Comparison of ENCODE assay signal across 12 cellular contexts in genomic region chr12:110248096-110248447, GRCh38. TPM values are rescaled to one million over a fixed set of nuclear protein-coding genes. Genes with fewer than 3 reads are reported as not detected.
DNase-seq lines count a peak whose midpoint lies in the region; ATAC-seq and TF ChIP-seq lines count a peak whose summit lies in the region.
"Had no signal": no experiment of that assay in that cellular context is flagged by ENCODE, and none has a peak within 500 bp of the region (broad histone marks: within the 10 kb centered on the region; RNA-seq: fewer than 3 reads in every experiment).

No MANE protein-coding gene starts in this region.

- ATAC-seq in heart right ventricle (no peak), left cardiac atrium (no peak)
- no peak for ATAC-seq in stimulated activated naive CD8-positive, alpha-beta T cell treated with anti-CD3 and anti-CD28 coated beads, Interleukin-15, Interleukin-2, amounts not matched to agents 100 U/mL and 50 U/mL, for 24 hours
- ATAC-seq: CD8-positive, alpha-beta T cell; stimulated activated naive B cell treated with anti-CD40 and anti-IgM and Interleukin-4, amounts not matched to agents 10 μg/mL and 1 μg/mL and 100 μg/mL, for 72 hours had no signal

- no peaks in the 10 kb centered on the region for H3K4me1 Mint-ChIP-seq in activated T-helper 2 cell treated with anti-CD3 and anti-CD28 coated beads, Interferon-gamma antibody, Interleukin-2, Interleukin-4, amounts not matched to agents 10 μg/mL and 5 μg/mL and 100 μg/mL, durations not matched to agents 14 hours and 24 hours and 36 hours (ENCODE audit: low read depth)
- H3K4me1 Mint-ChIP-seq: activated CD4-positive, alpha-beta memory T cell treated with anti-CD3 and anti-CD28 coated beads, Interleukin-2, amount 10 ng/mL, durations not matched to agents 7 days and 5 days had no signal

- H3K27ac Mint-ChIP-seq in activated T-helper 2 cell treated with anti-CD3 and anti-CD28 coated beads, Interferon-gamma antibody, Interleukin-2, Interleukin-4, amounts not matched to agents 10 μg/mL and 5 μg/mL and 100 μg/mL, durations not matched to agents 14 hours and 24 hours and 36 hours: no peak overlapping the region
- H3K27ac Mint-ChIP-seq: activated CD4-positive, alpha-beta memory T cell treated with anti-CD3 and anti-CD28 coated beads, Interleukin-2, amount 10 ng/mL, durations not matched to agents 7 days and 5 days; CD8-positive, alpha-beta T cell; stimulated activated naive B cell treated with anti-CD40 and anti-IgM and Interleukin-4, amounts not matched to agents 10 μg/mL and 1 μg/mL and 100 μg/mL, for 72 hours had no signal

- H3K9me2 ChIP-seq in hepatocyte (replicated peaks; ENCODE audit: insufficient read depth): no peaks in the 10 kb centered on the region

- no peaks in the 10 kb centered on the region for H3K27me3 Mint-ChIP-seq in activated T-helper 2 cell treated with anti-CD3 and anti-CD28 coated beads, Interferon-gamma antibody, Interleukin-2, Interleukin-4, amounts not matched to agents 10 μg/mL and 5 μg/mL and 100 μg/mL, durations not matched to agents 14 hours and 24 hours and 36 hours (ENCODE audit: low read depth)
- H3K27me3 Mint-ChIP-seq: stimulated activated naive B cell treated with anti-CD40 and anti-IgM and Interleukin-4, amounts not matched to agents 10 μg/mL and 1 μg/mL and 100 μg/mL, for 72 hours had no signal

- no peak overlapping the region for H2AFZ ChIP-seq in hepatocyte

- H3K4me3 ChIP-seq in heart right ventricle (no peak overlapping the region), hepatocyte (no peak overlapping the region), prostate gland (no peak overlapping the region)

- H3K36me3 ChIP-seq in heart right ventricle (no peaks in the 10 kb centered on the region), hepatocyte (replicated peaks; ENCODE audit: insufficient read depth, low read depth) (no peaks in the 10 kb centered on the region), prostate gland (no peaks in the 10 kb centered on the region)

- no peak overlapping the region for H3K4me3 Mint-ChIP-seq in activated T-helper 2 cell treated with anti-CD3 and anti-CD28 coated beads, Interferon-gamma antibody, Interleukin-2, Interleukin-4, amounts not matched to agents 10 μg/mL and 5 μg/mL and 100 μg/mL, durations not matched to agents 14 hours and 24 hours and 36 hours (ENCODE audit: low read depth)
- H3K4me3 Mint-ChIP-seq: activated CD4-positive, alpha-beta memory T cell treated with anti-CD3 and anti-CD28 coated beads, Interleukin-2, amount 10 ng/mL, durations not matched to agents 7 days and 5 days; CD8-positive, alpha-beta T cell; stimulated activated naive B cell treated with anti-CD40 and anti-IgM and Interleukin-4, amounts not matched to agents 10 μg/mL and 1 μg/mL and 100 μg/mL, for 72 hours had no signal

- DNase-seq in heart right ventricle (no peak), left cardiac atrium (no peak), hepatocyte (ENCODE audit: low spot score) (no peak), prostate gland (ENCODE audit: low spot score) (no peak), DMS153 treated with DMSO at 0.1 percent for 48 hours (lab: John Stamatoyannopoulos, UW; ENCODE audit: unreplicated experiment) (no peak), caudate nucleus (lab: John Stamatoyannopoulos, UW) (no peak)
- DNase-seq in activated T-helper 2 cell treated with anti-CD3 and anti-CD28 coated beads, Interferon-gamma antibody, Interleukin-2, Interleukin-4, amounts not matched to agents 10 μg/mL and 5 μg/mL and 100 μg/mL, durations not matched to agents 14 hours and 24 hours and 36 hours (ENCODE audit: low spot score): no peak
- no peak for DNase-seq in stimulated activated naive CD8-positive, alpha-beta T cell treated with anti-CD3 and anti-CD28 coated beads, Interleukin-15, Interleukin-2, amounts not matched to agents 100 U/mL and 50 U/mL, for 24 hours
- DNase-seq: activated CD4-positive, alpha-beta memory T cell treated with anti-CD3 and anti-CD28 coated beads, Interleukin-2, amount 10 ng/mL, durations not matched to agents 7 days and 5 days; CD8-positive, alpha-beta T cell; NCI-H1930; stimulated activated naive B cell treated with anti-CD40 and anti-IgM and Interleukin-4, amounts not matched to agents 10 μg/mL and 1 μg/mL and 100 μg/mL, for 72 hours had no signal

- H3K9me3 ChIP-seq in heart right ventricle (peaks cover 0 to 8% (median 0%) of the 10 kb centered on the region in 11 donors), hepatocyte (ENCODE audit: low read depth) (no peaks in the 10 kb centered on the region), prostate gland (no peaks in the 10 kb centered on the region)

- TF ChIP-seq CTCF in heart right ventricle (IDR thresholded peaks at IDR 0.05): no peak
- TF ChIP-seq CTCF in hepatocyte (IDR thresholded peaks at IDR 0.05; ENCODE audit: poor library complexity): no peak
- no peak for TF ChIP-seq CTCF in prostate gland (IDR thresholded peaks at IDR 0.05)

- H3K4me1 ChIP-seq in heart right ventricle: peaks cover 29 to 82% (median 46%) of the 10 kb centered on the region in 9 donors
- H3K4me1 ChIP-seq in hepatocyte (ENCODE audit: insufficient read depth): peaks cover 60% of the 10 kb centered on the region
- peaks cover 24% of the 10 kb centered on the region for H3K4me1 ChIP-seq in prostate gland (replicated peaks)

- no peaks in the 10 kb centered on the region for H3K27me3 ChIP-seq in heart right ventricle
- H3K27me3 ChIP-seq in hepatocyte: no peaks in the 10 kb centered on the region
- no peaks in the 10 kb centered on the region for H3K27me3 ChIP-seq in prostate gland (replicated peaks; ENCODE audit: insufficient read depth)

- H3K36me3 Mint-ChIP-seq in activated T-helper 2 cell treated with anti-CD3 and anti-CD28 coated beads, Interferon-gamma antibody, Interleukin-2, Interleukin-4, amounts not matched to agents 10 μg/mL and 5 μg/mL and 100 μg/mL, durations not matched to agents 14 hours and 24 hours and 36 hours (ENCODE audit: low read depth): no peaks in the 10 kb centered on the region
- H3K36me3 Mint-ChIP-seq: CD8-positive, alpha-beta T cell; stimulated activated naive B cell treated with anti-CD40 and anti-IgM and Interleukin-4, amounts not matched to agents 10 μg/mL and 1 μg/mL and 100 μg/mL, for 72 hours had no signal

- H3K9me3 Mint-ChIP-seq in activated T-helper 2 cell treated with anti-CD3 and anti-CD28 coated beads, Interferon-gamma antibody, Interleukin-2, Interleukin-4, amounts not matched to agents 10 μg/mL and 5 μg/mL and 100 μg/mL, durations not matched to agents 14 hours and 24 hours and 36 hours: no peaks in the 10 kb centered on the region
- H3K9me3 Mint-ChIP-seq: activated CD4-positive, alpha-beta memory T cell treated with anti-CD3 and anti-CD28 coated beads, Interleukin-2, amount 10 ng/mL, durations not matched to agents 7 days and 5 days; CD8-positive, alpha-beta T cell; stimulated activated naive B cell treated with anti-CD40 and anti-IgM and Interleukin-4, amounts not matched to agents 10 μg/mL and 1 μg/mL and 100 μg/mL, for 72 hours had no signal

- no peaks in the 10 kb centered on the region for H3K79me2 ChIP-seq in hepatocyte

- no peaks in the 10 kb centered on the region for H4K20me1 ChIP-seq in hepatocyte (ENCODE audit: insufficient read depth, poor library complexity, severe bottlenecking)

- intact Hi-C loops in heart right ventricle (cut with DNase I): loop anchor here in 1 of 10 donors (5.0 kb wide), 1 partner anchor 34 kb away; the partner anchor contains the start of gene ATP2A2
- intact Hi-C loops in left cardiac atrium (cut with DNase I): loop anchor here in 1 of 2 donors (5.0 kb wide), 1 partner anchor 34 kb away; the partner anchor contains the start of gene ATP2A2
- intact Hi-C loops in prostate gland (cut with DNase I): no loop called here
- intact Hi-C loops in activated T-helper 2 cell treated with anti-CD3 and anti-CD28 coated beads, Interferon-gamma antibody, Interleukin-2, Interleukin-4, amounts not matched to agents 10 μg/mL and 5 μg/mL and 100 μg/mL, durations not matched to agents 14 hours and 24 hours and 36 hours (cut with micrococcal nuclease): no loop called here

- peak overlapping the region; percentile 62 for H3K4me2 ChIP-seq in hepatocyte

- WGBS in heart right ventricle, 2 donors: 63 to 71% methylated on average over 4 of the region's 4 CpGs
- WGBS in hepatocyte (ENCODE audit: low lambda C conversion rate, missing lambda C conversion rate): 83% methylated on average over 4 of the region's 4 CpGs
- WGBS in prostate gland: 39% methylated on average over 4 of the region's 4 CpGs

- TF ChIP-seq POLR2A in prostate gland (IDR thresholded peaks at IDR 0.05): no peak

- peak overlapping the region; percentile 55 to 98 (median 92) for H3K27ac ChIP-seq in heart right ventricle
- H3K27ac ChIP-seq in hepatocyte: peak overlapping the region; percentile 97
- peak overlapping the region; percentile 84 to 89 for H3K27ac ChIP-seq in prostate gland
- no peak overlapping the region for H3K27ac ChIP-seq in caudate nucleus (ENCODE audit: low read depth, low read length)

RNA-seq across cellular contexts. Expression of gene ATP2A2, which starts 33.0 kb away (rescaled TPM):
- total RNA-seq in heart right ventricle: 1,000 to 10,000 TPM; 1,003 to 4,750 (median 1,632) TPM
- polyA plus RNA-seq in heart right ventricle: 100 to 1,000 TPM; 316 to 678 TPM
- total RNA-seq in left cardiac atrium: 1,000 to 10,000 TPM; 2,696 to 3,455 TPM
- total RNA-seq in hepatocyte: 97.9 and 126 TPM in 2 replicates
- 60.2 and 68.2 TPM in 2 replicates for polyA plus RNA-seq in hepatocyte
- 100 to 1,000 TPM; 121 to 209 TPM for total RNA-seq in prostate gland
- total RNA-seq in activated T-helper 2 cell treated with anti-CD3 and anti-CD28 coated beads, Interferon-gamma antibody, Interleukin-2, Interleukin-4, amounts not matched to agents 10 μg/mL and 5 μg/mL and 100 μg/mL, durations not matched to agents 14 hours and 24 hours and 36 hours: 213 and 219 TPM in 2 replicates
